17 cellular contexts compared by ENCODE assay signal in the genomic region with DNA sequence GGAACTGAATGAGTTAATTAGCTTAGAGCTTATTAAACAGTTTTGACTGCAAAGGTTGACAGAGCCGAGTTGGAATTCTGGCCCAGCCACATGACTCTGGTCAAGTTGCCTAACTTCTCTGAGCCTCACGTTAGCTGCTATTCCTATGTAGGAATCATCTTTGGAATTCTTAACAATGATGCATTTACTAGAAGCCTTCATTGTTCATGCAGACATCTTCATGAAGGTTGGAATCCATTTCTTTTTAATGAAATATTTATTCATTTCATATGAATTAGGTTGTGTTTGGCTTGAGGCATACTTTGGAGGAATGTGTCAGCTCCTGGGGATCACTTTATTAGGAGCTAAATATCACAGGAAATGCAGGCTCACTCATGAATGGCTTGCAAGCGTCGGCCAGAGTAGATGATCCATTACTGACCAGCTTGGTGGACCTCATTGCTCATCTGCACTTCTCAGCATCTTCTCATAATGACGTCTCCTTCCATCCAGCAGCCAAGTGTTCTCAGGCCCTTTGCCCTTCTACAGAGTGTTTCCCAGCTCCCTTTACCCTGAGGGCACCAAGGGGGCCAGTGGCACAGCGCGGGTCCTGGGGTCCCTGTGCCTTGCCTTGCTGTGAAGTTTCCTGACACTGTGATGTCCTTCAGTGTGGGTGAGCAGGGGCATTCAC.
"Had no signal": no experiment of that assay in that cellular context is flagged by ENCODE, and none has a peak within 500 bp of the region (broad histone marks: within the 10 kb centered on the region; RNA-seq: fewer than 3 reads in every experiment).

No MANE protein-coding gene starts in this region.

- ATAC-seq: activated CD4-positive, CD25-positive, alpha-beta regulatory T cell treated with anti-CD3 and anti-CD28 coated beads, Interleukin-2, amount 50 U/mL, for 24 hours; left colon; natural killer cell; sciatic nerve; stimulated activated naive CD8-positive, alpha-beta T cell treated with anti-CD3 and anti-CD28 coated beads, Interleukin-15, Interleukin-2, amounts not matched to agents 100 U/mL and 50 U/mL, for 24 hours had no signal

- H3K4me1 ChIP-seq: prostate gland had no signal

- H3K27ac ChIP-seq: dorsolateral prefrontal cortex, prostate gland, suprapubic skin had no signal

- H3K36me3 ChIP-seq: prostate gland, suprapubic skin had no signal

- DNase-seq: activated CD4-positive, alpha-beta T cell treated with anti-CD3 and anti-CD28 coated beads, Interleukin-2, amount 50 U/mL, for 48 hours; activated gamma-delta T cell treated with Interleukin-2 at 50 U/mL for 16 hours; activated naive CD8-positive, alpha-beta T cell treated with anti-CD3 and anti-CD28 coated beads for 36 hours; activated T-cell treated with anti-CD3 and anti-CD28 coated beads, Interleukin-2, amount 50 U/mL, for 48 hours; anterior cingulate cortex; dorsolateral prefrontal cortex; foreskin fibroblast; left colon; natural killer cell; occipital lobe; stimulated activated CD4-positive, alpha-beta T cell treated with anti-CD3 and anti-CD28 coated beads, Interleukin-2, amount 100 ng/mL, for 48 hours; stimulated activated naive CD8-positive, alpha-beta T cell treated with anti-CD3 and anti-CD28 coated beads, Interleukin-15, Interleukin-2, amounts not matched to agents 100 U/mL and 50 U/mL, for 24 hours; T-helper 2 cell had no signal

- H3K4me3 ChIP-seq: dorsolateral prefrontal cortex, prostate gland, suprapubic skin had no signal

- H3K9me3 ChIP-seq: prostate gland, suprapubic skin had no signal

- H3K27me3 ChIP-seq: suprapubic skin had no signal
